ENCODE assay signal across 1 cellular context in genomic region chr14:20197459-20197858, GRCh38.
TF ChIP-seq lines count a peak whose summit lies in the region.

No MANE protein-coding gene starts in this region.

TF ChIP-seq in K562, 482 proteins besides CTCF, POLR2A, EP300 and RAD21:
- TF ChIP-seq NFIC (IDR thresholded peaks at IDR 0.05) (no peak), SPI1 (IDR thresholded peaks at IDR 0.05; ENCODE audit: borderline replicate concordance, low read depth, low read length) (peak; percentile 18; the same call in 1 of the 2 replicates)
